Comparison of ENCODE assay signal across 8 cellular contexts in genomic region chr10:2949948-2950354, GRCh38.
DNase-seq lines count a peak whose midpoint lies in the region; ATAC-seq and TF ChIP-seq lines count a peak whose summit lies in the region.

No MANE protein-coding gene starts in this region.

- no peak for TF ChIP-seq CTCF in GM20000 (IDR thresholded peaks at IDR 0.05; ENCODE audit: extremely low read depth, missing control alignments)

- no peaks in the 10 kb centered on the region for H3K36me3 Mint-ChIP-seq in activated CD4-positive, alpha-beta T cell treated with anti-CD3 and anti-CD28 coated beads for 36 hours (ENCODE audit: low read depth)
- H3K36me3 Mint-ChIP-seq in activated CD4-positive, alpha-beta T cell treated with anti-CD3 and anti-CD28 coated beads, Interleukin-2, amount 10 ng/mL, durations not matched to agents 7 days and 5 days (ENCODE audit: low read depth), result no peaks in the 10 kb centered on the region
- no peaks in the 10 kb centered on the region for H3K36me3 Mint-ChIP-seq in activated T-cell treated with anti-CD3 and anti-CD28 coated beads, Interleukin-2, amount 50 U/mL, for 4 hours (ENCODE audit: insufficient read depth)

- DNase-seq in activated CD4-positive, alpha-beta T cell treated with anti-CD3 and anti-CD28 coated beads for 36 hours, result peak; percentile 84
- DNase-seq in activated CD4-positive, alpha-beta T cell treated with anti-CD3 and anti-CD28 coated beads, Interleukin-2, amount 10 ng/mL, durations not matched to agents 7 days and 5 days, result no peak
- peak; percentile 8 for DNase-seq in activated T-cell treated with anti-CD3 and anti-CD28 coated beads, Interleukin-2, amount 50 U/mL, for 4 hours
- DNase-seq in stimulated activated CD8-positive, alpha-beta memory T cell treated with anti-CD3 and anti-CD28 coated beads, Interleukin-4, amount 100 ng/mL, for 24 hours (ENCODE audit: low read depth), result peak; percentile 1
- DNase-seq in GM20000 (ENCODE audit: low spot score) (no peak), NCI-H2196 treated with DMSO at 0.1 percent for 48 hours (lab: John Stamatoyannopoulos, UW; ENCODE audit: unreplicated experiment) (no peak), NCI-H2227 (lab: John Stamatoyannopoulos, UW; ENCODE audit: unreplicated experiment) (no peak)

- H3K4me3 Mint-ChIP-seq in activated CD4-positive, alpha-beta T cell treated with anti-CD3 and anti-CD28 coated beads for 36 hours, result no peak overlapping the region
- no peak overlapping the region for H3K4me3 Mint-ChIP-seq in activated CD4-positive, alpha-beta T cell treated with anti-CD3 and anti-CD28 coated beads, Interleukin-2, amount 10 ng/mL, durations not matched to agents 7 days and 5 days
- H3K4me3 Mint-ChIP-seq in activated T-cell treated with anti-CD3 and anti-CD28 coated beads, Interleukin-2, amount 50 U/mL, for 4 hours, result no peak overlapping the region

- H3K9me3 Mint-ChIP-seq in activated CD4-positive, alpha-beta T cell treated with anti-CD3 and anti-CD28 coated beads for 36 hours (ENCODE audit: low read depth), result peaks cover 3% of the 10 kb centered on the region
- peaks cover 2% of the 10 kb centered on the region for H3K9me3 Mint-ChIP-seq in activated CD4-positive, alpha-beta T cell treated with anti-CD3 and anti-CD28 coated beads, Interleukin-2, amount 10 ng/mL, durations not matched to agents 7 days and 5 days
- H3K9me3 Mint-ChIP-seq in activated T-cell treated with anti-CD3 and anti-CD28 coated beads, Interleukin-2, amount 50 U/mL, for 4 hours, result peaks cover 8% of the 10 kb centered on the region

- peak overlapping the region; percentile 83 for H3K27ac Mint-ChIP-seq in activated CD4-positive, alpha-beta T cell treated with anti-CD3 and anti-CD28 coated beads for 36 hours
- no peak overlapping the region for H3K27ac Mint-ChIP-seq in activated CD4-positive, alpha-beta T cell treated with anti-CD3 and anti-CD28 coated beads, Interleukin-2, amount 10 ng/mL, durations not matched to agents 7 days and 5 days

- ATAC-seq in activated CD4-positive, alpha-beta T cell treated with anti-CD3 and anti-CD28 coated beads for 36 hours, result peak; percentile 83
- ATAC-seq in HG03135 (IDR thresholded peaks at IDR 0.05; ENCODE audit: unreplicated experiment), result peak; percentile 47
- peak; percentile 76 to 84 for ATAC-seq in activated T-cell treated with anti-CD3 and anti-CD28 coated beads, Interleukin-2, amount 50 U/mL, for 4 hours

- POLR2A ChIA-PET in activated CD4-positive, alpha-beta T cell treated with anti-CD3 and anti-CD28 coated beads for 36 hours (lab: Charles Lee), result interaction anchor here (0.6 to 1.2 kb wide), 2 partner anchors 52 to 145 kb away, joined by 3 read pairs; no protein-coding TSS in a partner anchor
- POLR2A ChIA-PET in activated CD4-positive, alpha-beta T cell treated with anti-CD3 and anti-CD28 coated beads, Interleukin-2, amount 10 ng/mL, durations not matched to agents 7 days and 5 days (lab: Charles Lee), result no interaction called here

- CTCF ChIA-PET in activated CD4-positive, alpha-beta T cell treated with anti-CD3 and anti-CD28 coated beads for 36 hours (lab: Charles Lee), result interaction anchor here (0.9 kb wide), 1 partner anchor 19 kb away, joined by 3 read pairs; no protein-coding TSS in a partner anchor
- CTCF ChIA-PET in activated CD4-positive, alpha-beta T cell treated with anti-CD3 and anti-CD28 coated beads, Interleukin-2, amount 10 ng/mL, durations not matched to agents 7 days and 5 days (lab: Charles Lee), result no interaction called here

- intact Hi-C loops in activated CD4-positive, alpha-beta T cell treated with anti-CD3 and anti-CD28 coated beads for 36 hours (cut with DNase I, micrococcal nuclease), result loop anchor here in 1 of 2 experiments (1.0 to 10.0 kb wide), 2 partner anchors 117 to 225 kb away; partner anchors contain the start of genes PFKP and PITRM1

- peaks cover 42% of the 10 kb centered on the region for H3K4me1 Mint-ChIP-seq in activated CD4-positive, alpha-beta T cell treated with anti-CD3 and anti-CD28 coated beads for 36 hours
- H3K4me1 Mint-ChIP-seq in activated CD4-positive, alpha-beta T cell treated with anti-CD3 and anti-CD28 coated beads, Interleukin-2, amount 10 ng/mL, durations not matched to agents 7 days and 5 days, result peaks cover 10% of the 10 kb centered on the region
- peaks cover 36% of the 10 kb centered on the region for H3K4me1 Mint-ChIP-seq in activated T-cell treated with anti-CD3 and anti-CD28 coated beads, Interleukin-2, amount 50 U/mL, for 4 hours (ENCODE audit: low read depth)

- peaks cover 33% of the 10 kb centered on the region for H3K27me3 Mint-ChIP-seq in activated CD4-positive, alpha-beta T cell treated with anti-CD3 and anti-CD28 coated beads for 36 hours
- H3K27me3 Mint-ChIP-seq in activated CD4-positive, alpha-beta T cell treated with anti-CD3 and anti-CD28 coated beads, Interleukin-2, amount 10 ng/mL, durations not matched to agents 7 days and 5 days, result peaks cover 4% of the 10 kb centered on the region
- peaks cover 35% of the 10 kb centered on the region for H3K27me3 Mint-ChIP-seq in activated T-cell treated with anti-CD3 and anti-CD28 coated beads, Interleukin-2, amount 50 U/mL, for 4 hours (ENCODE audit: low read depth)

Comparison
In these comparisons a context has a peak if more than half of its experiments do, and no peak if none do; other contexts are left out.
1. DNase-seq: peak in activated CD4-positive, alpha-beta T cell treated with anti-CD3 and anti-CD28 coated beads for 36 hours (single experiment), activated T-cell treated with anti-CD3 and anti-CD28 coated beads, Interleukin-2, amount 50 U/mL, for 4 hours (single experiment) and stimulated activated CD8-positive, alpha-beta memory T cell treated with anti-CD3 and anti-CD28 coated beads, Interleukin-4, amount 100 ng/mL, for 24 hours (single experiment); none in activated CD4-positive, alpha-beta T cell treated with anti-CD3 and anti-CD28 coated beads, Interleukin-2, amount 10 ng/mL, durations not matched to agents 7 days and 5 days (single experiment), GM20000 (single experiment), NCI-H2196 treated with DMSO at 0.1 percent for 48 hours (single experiment) and NCI-H2227 (single experiment).
2. Peak in every context shown above with its lines, with median percentiles within 50 percentile points of each other: ATAC-seq.